ENCODE assay signal across 26 cellular contexts in genomic region chr19:23563326-23563725, GRCh38.
"Had no signal": no experiment of that assay in that cellular context is flagged by ENCODE, and none has a peak within 500 bp of the region (broad histone marks: within the 10 kb centered on the region; RNA-seq: fewer than 3 reads in every experiment).

No MANE protein-coding gene starts in this region.

- H3K27ac ChIP-seq: colonic mucosa, epithelial cell of prostate, esophagus squamous epithelium, gastrocnemius medialis, heart right ventricle, left lung, lower lobe of right lung had no signal

- H3K27me3 Mint-ChIP-seq: dendritic cell treated with granulocyte-macrophage colony-stimulating factor and Interleukin-4, amounts not matched to agents 40 ng/mL and 50 ng/mL, for 4 days; effector memory CD8-positive, alpha-beta T cell had no signal

- H3K4me3 ChIP-seq: colonic mucosa, esophagus squamous epithelium, gastrocnemius medialis, heart right ventricle, left lung, lower lobe of right lung had no signal

- ATAC-seq: effector memory CD8-positive, alpha-beta T cell; esophagus mucosa; gastrocnemius medialis; heart right ventricle; left cardiac atrium; left lung; left ventricle myocardium superior; lower lobe of right lung had no signal

- FAIRE-seq: endometrium, islet of Langerhans, keratinocyte had no signal

- H3K4me1 ChIP-seq: colonic mucosa, esophagus squamous epithelium, gastrocnemius medialis, heart right ventricle, left lung, lower lobe of right lung had no signal

- H3K4me3 Mint-ChIP-seq: dendritic cell treated with granulocyte-macrophage colony-stimulating factor and Interleukin-4, amounts not matched to agents 40 ng/mL and 50 ng/mL, for 4 days; effector memory CD8-positive, alpha-beta T cell; endodermal cell had no signal

- H3K4me1 Mint-ChIP-seq: endodermal cell had no signal

- H3K27ac Mint-ChIP-seq: dendritic cell treated with granulocyte-macrophage colony-stimulating factor and Interleukin-4, amounts not matched to agents 40 ng/mL and 50 ng/mL, for 4 days; effector memory CD8-positive, alpha-beta T cell; endodermal cell had no signal

- DNase-seq: colonic mucosa; cortex of kidney; effector CD8-positive, alpha-beta T cell; effector memory CD8-positive, alpha-beta T cell; endodermal cell; erythroblast; esophagus squamous epithelium; foreskin fibroblast; foreskin melanocyte; gastrocnemius medialis; glutamatergic neuron; head of caudate nucleus; heart right ventricle; hippocampal formation; left cardiac atrium; left lung; left ventricle myocardium superior; lower lobe of right lung; mesendoderm; midbrain had no signal

- H3K9me3 ChIP-seq: colonic mucosa, gastrocnemius medialis had no signal
